9 cellular contexts compared by ENCODE assay signal in the genomic region with DNA sequence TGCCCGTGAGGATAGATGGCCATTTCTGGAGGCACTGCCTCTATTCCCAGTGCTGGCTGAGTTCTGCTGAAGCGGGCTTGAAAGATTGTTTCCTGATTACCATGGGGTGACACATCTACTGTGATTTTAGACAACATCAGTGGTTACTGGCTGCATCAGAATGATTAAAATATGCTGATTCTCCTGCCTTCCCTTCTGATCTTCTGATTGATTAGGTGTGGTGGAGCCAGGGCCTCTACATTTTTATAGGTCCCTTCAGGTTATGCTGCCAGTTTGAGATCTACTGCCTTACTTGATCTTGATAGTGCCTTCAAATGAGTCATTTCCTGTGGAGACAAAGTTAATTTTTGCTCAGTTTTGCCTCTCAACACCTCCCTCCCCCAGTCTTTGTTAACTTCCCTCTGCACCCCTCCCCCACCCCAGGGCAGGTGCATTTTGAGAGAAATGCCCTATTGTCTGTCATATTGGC. TPM values are rescaled to one million over a fixed set of nuclear protein-coding genes. Genes with fewer than 3 reads are reported as not detected.
DNase-seq lines count a peak whose midpoint lies in the region; TF ChIP-seq lines count a peak whose summit lies in the region.
"Had no signal": no experiment of that assay in that cellular context is flagged by ENCODE, and none has a peak within 500 bp of the region (broad histone marks: within the 10 kb centered on the region; RNA-seq: fewer than 3 reads in every experiment).

No MANE protein-coding gene starts in this region.

- no peaks in the 10 kb centered on the region for H3K27me3 Mint-ChIP-seq in MCF 10A (ENCODE audit: insufficient read depth, unreplicated experiment)
- H3K27me3 Mint-ChIP-seq in activated CD4-positive, alpha-beta memory T cell treated with anti-CD3 and anti-CD28 coated beads for 36 hours: no peaks in the 10 kb centered on the region
- H3K27me3 Mint-ChIP-seq: dendritic cell treated with granulocyte-macrophage colony-stimulating factor and Interleukin-4, amounts not matched to agents 40 ng/mL and 50 ng/mL, for 4 days had no signal

- no peak overlapping the region for H3K4me3 Mint-ChIP-seq in MCF 10A (ENCODE audit: unreplicated experiment)
- no peak overlapping the region for H3K4me3 Mint-ChIP-seq in activated CD4-positive, alpha-beta memory T cell treated with anti-CD3 and anti-CD28 coated beads for 36 hours
- H3K4me3 Mint-ChIP-seq: dendritic cell treated with granulocyte-macrophage colony-stimulating factor and Interleukin-4, amounts not matched to agents 40 ng/mL and 50 ng/mL, for 4 days had no signal

- no peaks in the 10 kb centered on the region for H3K9me3 ChIP-seq in breast epithelium

- intact Hi-C loops in MCF 10A (cut with micrococcal nuclease): no loop called here
- intact Hi-C loops in breast epithelium (cut with DNase I; ENCODE audit: low total_unique reads): no loop called here
- intact Hi-C loops in activated CD4-positive, alpha-beta memory T cell treated with anti-CD3 and anti-CD28 coated beads for 36 hours (cut with micrococcal nuclease): loop anchor here (5.0 kb wide), 2 partner anchors 56 to 414 kb away; partner anchors contain the start of gene ATG16L1

- peak overlapping the region; percentile 55 for H3K27ac Mint-ChIP-seq in MCF 10A (ENCODE audit: low read depth, unreplicated experiment)
- peak overlapping the region; percentile 78 for H3K27ac Mint-ChIP-seq in activated CD4-positive, alpha-beta memory T cell treated with anti-CD3 and anti-CD28 coated beads for 36 hours
- H3K27ac Mint-ChIP-seq: dendritic cell treated with granulocyte-macrophage colony-stimulating factor and Interleukin-4, amounts not matched to agents 40 ng/mL and 50 ng/mL, for 4 days had no signal

- DNase-seq in MCF 10A (ENCODE audit: unreplicated experiment): peak; percentile 22
- no peak for DNase-seq in breast epithelium (ENCODE audit: low spot score in 2 of 2)
- DNase-seq in LHCN-M2 (ENCODE audit: low read depth): peak; percentile 28
- peak; percentile 77 for DNase-seq in activated CD4-positive, alpha-beta memory T cell treated with anti-CD3 and anti-CD28 coated beads for 36 hours
- DNase-seq in glomerular endothelial cell (ENCODE audit: extremely low read depth, low read depth, low spot score): peak; percentile 37
- peak; percentile 68 for DNase-seq in stimulated activated CD8-positive, alpha-beta memory T cell treated with anti-CD3 and anti-CD28 coated beads, Interleukin-4, amount 100 ng/mL, for 48 hours
- DNase-seq in H7: no peak
- no peak for DNase-seq in GM03348 (ENCODE audit: low spot score)

- H3K4me1 ChIP-seq in breast epithelium: no peaks in the 10 kb centered on the region

- H3K4me3 ChIP-seq in breast epithelium (no peak overlapping the region), H7 (ENCODE audit: insufficient read depth, low read depth, low read length) (no peak overlapping the region)

- BruUV-seq in MCF 10A (replicated peaks; lab: Mats Ljungman, UMichigan): no TSS peak

- CTCF ChIA-PET in MCF 10A (lab: Yijun Ruan, JAX): no interaction called here
- CTCF ChIA-PET in activated CD4-positive, alpha-beta memory T cell treated with anti-CD3 and anti-CD28 coated beads for 36 hours (lab: Charles Lee): no interaction called here

- no peak for TF ChIP-seq POLR2A in breast epithelium (IDR thresholded peaks at IDR 0.05)

- H3K27me3 ChIP-seq in breast epithelium (no peaks in the 10 kb centered on the region), H7 (ENCODE audit: control insufficient read depth, insufficient read depth, low read length) (no peaks in the 10 kb centered on the region)

- H3K36me3 ChIP-seq in breast epithelium (peaks cover 3% of the 10 kb centered on the region), H7 (replicated peaks; ENCODE audit: control insufficient read depth, insufficient read depth, low read length) (peaks cover 7% of the 10 kb centered on the region)

- H3K36me3 Mint-ChIP-seq in MCF 10A (ENCODE audit: insufficient read depth, unreplicated experiment): peaks cover 86% of the 10 kb centered on the region
- peaks cover 37% of the 10 kb centered on the region for H3K36me3 Mint-ChIP-seq in activated CD4-positive, alpha-beta memory T cell treated with anti-CD3 and anti-CD28 coated beads for 36 hours

- H3K27ac ChIP-seq in breast epithelium: no peak overlapping the region

- H3K9me3 Mint-ChIP-seq in MCF 10A (ENCODE audit: unreplicated experiment): no peaks in the 10 kb centered on the region
- no peaks in the 10 kb centered on the region for H3K9me3 Mint-ChIP-seq in activated CD4-positive, alpha-beta memory T cell treated with anti-CD3 and anti-CD28 coated beads for 36 hours
- H3K9me3 Mint-ChIP-seq: dendritic cell treated with granulocyte-macrophage colony-stimulating factor and Interleukin-4, amounts not matched to agents 40 ng/mL and 50 ng/mL, for 4 days had no signal

- H3K4me1 Mint-ChIP-seq in MCF 10A (ENCODE audit: insufficient read depth, unreplicated experiment): peaks cover 32% of the 10 kb centered on the region
- peaks cover 31% of the 10 kb centered on the region for H3K4me1 Mint-ChIP-seq in activated CD4-positive, alpha-beta memory T cell treated with anti-CD3 and anti-CD28 coated beads for 36 hours (ENCODE audit: low read depth)

- POLR2A ChIA-PET in MCF 10A (lab: Yijun Ruan, JAX): no interaction called here
- POLR2A ChIA-PET in activated CD4-positive, alpha-beta memory T cell treated with anti-CD3 and anti-CD28 coated beads for 36 hours (lab: Charles Lee): no interaction called here

- no peak for TF ChIP-seq CTCF in MCF 10A (IDR thresholded peaks at IDR 0.05; ENCODE audit: unreplicated experiment)
- TF ChIP-seq CTCF in breast epithelium (IDR thresholded peaks at IDR 0.05): no peak

RNA-seq across cellular contexts. Expression of gene SNORC, which starts 31.6 kb away (rescaled TPM):
- total RNA-seq in MCF 10A (2022): 7.8 and 8.2 TPM in 2 replicates
- 10 to 100 TPM in 1 of 3 donors, 1 to 10 TPM in 1, under 1 TPM in 1; 0.32 to 23.1 (median 9.2) TPM for total RNA-seq in breast epithelium
- total RNA-seq in LHCN-M2 (2014; rRNA removed): 0.32 and 0.52 TPM in 2 replicates
- polyA plus RNA-seq in LHCN-M2 (2012): 0.57 TPM
- 1 to 10 TPM in 1 of 2 experiments, under 1 TPM in 1; 0.85 to 1.7 TPM for total RNA-seq in activated CD4-positive, alpha-beta memory T cell treated with anti-CD3 and anti-CD28 coated beads for 36 hours
- 0.39 and 2.1 TPM in 2 replicates for total RNA-seq in glomerular endothelial cell
- 1.6 and 5.2 TPM in 2 replicates for total RNA-seq in H7 (2014; rRNA removed; shearing (Covaris generic))

Comparison
In these comparisons a context has a peak if more than half of its experiments do, and no peak if none do; other contexts are left out.
1. DNase-seq: peak in MCF 10A (single experiment), LHCN-M2 (single experiment), activated CD4-positive, alpha-beta memory T cell treated with anti-CD3 and anti-CD28 coated beads for 36 hours (single experiment), glomerular endothelial cell (single experiment) and stimulated activated CD8-positive, alpha-beta memory T cell treated with anti-CD3 and anti-CD28 coated beads, Interleukin-4, amount 100 ng/mL, for 48 hours (single experiment); none in breast epithelium (0 of 2), H7 (single experiment) and GM03348 (single experiment).